1 cellular context compared by ENCODE assay signal in the genomic region with DNA sequence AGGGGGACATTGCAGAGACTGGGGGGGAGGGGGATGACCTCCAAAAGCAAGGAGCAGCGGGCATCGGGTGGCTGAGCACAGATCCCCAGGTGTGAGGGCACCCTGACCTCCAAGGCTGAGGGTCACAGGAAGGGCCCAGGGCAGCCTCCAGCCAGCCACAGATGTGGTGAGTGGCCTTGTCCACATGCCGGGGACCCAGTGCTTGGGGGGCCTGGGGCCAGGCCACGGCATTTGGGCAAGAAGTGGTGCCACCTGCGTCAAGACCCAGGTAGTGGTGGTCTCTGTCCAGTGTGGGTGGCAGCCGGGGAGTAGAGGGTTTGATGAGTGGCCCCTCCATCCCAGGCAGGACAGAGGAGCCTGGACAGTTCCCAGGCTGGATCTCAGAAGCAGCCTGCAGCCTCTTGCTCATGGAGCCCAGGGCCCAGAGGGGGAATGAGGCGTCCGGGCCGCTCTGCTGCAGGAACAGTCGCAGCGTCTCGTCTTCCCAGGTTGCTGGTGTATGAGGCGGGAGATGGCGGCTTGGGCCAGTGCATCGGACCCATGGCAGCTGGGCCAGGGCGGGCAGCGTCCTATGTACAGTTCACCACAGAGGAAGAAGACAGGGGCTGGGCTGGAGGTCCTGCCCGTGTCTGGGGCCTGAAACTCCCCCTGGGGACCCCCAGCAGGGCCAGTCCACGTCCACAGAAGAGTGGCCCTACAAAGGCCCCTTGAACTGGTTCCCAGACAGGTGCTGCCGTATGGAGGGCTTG.
TF ChIP-seq lines count a peak whose summit lies in the region.

No MANE protein-coding gene starts in this region.

TF ChIP-seq in HepG2, 621 proteins besides CTCF, POLR2A, EP300 and RAD21:
- TF ChIP-seq ZNF24 (IDR thresholded peaks at IDR 0.05), result no peak
- no peak for TF ChIP-seq CBFB (CRISPR knock-in tag; IDR thresholded peaks at IDR 0.05)
- no peak for TF ChIP-seq CCDC6 (CRISPR knock-in tag; IDR thresholded peaks at IDR 0.05)
- TF ChIP-seq, protein P1, sequence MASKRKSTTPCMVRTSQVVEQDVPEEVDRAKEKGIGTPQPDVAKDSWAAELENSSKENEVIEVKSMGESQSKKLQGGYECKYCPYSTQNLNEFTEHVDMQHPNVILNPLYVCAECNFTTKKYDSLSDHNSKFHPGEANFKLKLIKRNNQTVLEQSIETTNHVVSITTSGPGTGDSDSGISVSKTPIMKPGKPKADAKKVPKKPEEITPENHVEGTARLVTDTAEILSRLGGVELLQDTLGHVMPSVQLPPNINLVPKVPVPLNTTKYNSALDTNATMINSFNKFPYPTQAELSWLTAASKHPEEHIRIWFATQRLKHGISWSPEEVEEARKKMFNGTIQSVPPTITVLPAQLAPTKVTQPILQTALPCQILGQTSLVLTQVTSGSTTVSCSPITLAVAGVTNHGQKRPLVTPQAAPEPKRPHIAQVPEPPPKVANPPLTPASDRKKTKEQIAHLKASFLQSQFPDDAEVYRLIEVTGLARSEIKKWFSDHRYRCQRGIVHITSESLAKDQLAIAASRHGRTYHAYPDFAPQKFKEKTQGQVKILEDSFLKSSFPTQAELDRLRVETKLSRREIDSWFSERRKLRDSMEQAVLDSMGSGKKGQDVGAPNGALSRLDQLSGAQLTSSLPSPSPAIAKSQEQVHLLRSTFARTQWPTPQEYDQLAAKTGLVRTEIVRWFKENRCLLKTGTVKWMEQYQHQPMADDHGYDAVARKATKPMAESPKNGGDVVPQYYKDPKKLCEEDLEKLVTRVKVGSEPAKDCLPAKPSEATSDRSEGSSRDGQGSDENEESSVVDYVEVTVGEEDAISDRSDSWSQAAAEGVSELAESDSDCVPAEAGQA (IDR thresholded peaks at IDR 0.05; ENCODE audit: low read depth), result no peak
- TF ChIP-seq, protein P1 (CRISPR knock-in tag; IDR thresholded peaks at IDR 0.05; ENCODE audit: borderline replicate concordance), result no peak
- peak; percentile 37 for TF ChIP-seq RBM22 (optimal IDR thresholded peaks at IDR 0.05; ENCODE audit: low read length)
- TF ChIP-seq, protein P2, sequence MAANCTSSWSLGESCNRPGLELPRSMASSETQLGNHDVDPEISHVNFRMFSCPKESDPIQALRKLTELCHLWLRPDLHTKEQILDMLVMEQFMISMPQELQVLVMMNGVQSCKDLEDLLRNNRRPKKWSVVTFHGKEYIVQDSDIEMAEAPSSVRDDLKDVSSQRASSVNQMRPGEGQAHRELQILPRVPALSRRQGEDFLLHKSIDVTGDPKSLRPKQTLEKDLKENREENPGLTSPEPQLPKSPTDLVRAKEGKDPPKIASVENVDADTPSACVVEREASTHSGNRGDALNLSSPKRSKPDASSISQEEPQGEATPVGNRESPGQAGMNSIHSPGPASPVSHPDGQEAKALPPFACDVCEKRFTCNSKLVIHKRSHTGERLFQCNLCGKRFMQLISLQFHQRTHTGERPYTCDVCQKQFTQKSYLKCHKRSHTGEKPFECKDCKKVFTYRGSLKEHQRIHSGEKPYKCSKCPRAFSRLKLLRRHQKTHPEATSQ (CRISPR knock-in tag; IDR thresholded peaks at IDR 0.05; ENCODE audit: borderline replicate concordance), result no peak
- no peak for TF ChIP-seq PAF1 (CRISPR knock-in tag; IDR thresholded peaks at IDR 0.05)
- no peak for TF ChIP-seq ZFX (CRISPR knock-in tag; IDR thresholded peaks at IDR 0.05; ENCODE audit: low read depth)
- TF ChIP-seq WIZ (CRISPR knock-in tag; IDR thresholded peaks at IDR 0.05), result no peak
- no peak for TF ChIP-seq SIX1 (CRISPR knock-in tag; IDR thresholded peaks at IDR 0.05; ENCODE audit: borderline replicate concordance)
- TF ChIP-seq AGO2 (optimal IDR thresholded peaks at IDR 0.05; ENCODE audit: low read depth, low read length), result peak; percentile 1
- no peak for TF ChIP-seq RBM39 (IDR thresholded peaks at IDR 0.05; ENCODE audit: low read depth, low read length, poor library complexity, severe bottlenecking)
